In the genomic region with DNA sequence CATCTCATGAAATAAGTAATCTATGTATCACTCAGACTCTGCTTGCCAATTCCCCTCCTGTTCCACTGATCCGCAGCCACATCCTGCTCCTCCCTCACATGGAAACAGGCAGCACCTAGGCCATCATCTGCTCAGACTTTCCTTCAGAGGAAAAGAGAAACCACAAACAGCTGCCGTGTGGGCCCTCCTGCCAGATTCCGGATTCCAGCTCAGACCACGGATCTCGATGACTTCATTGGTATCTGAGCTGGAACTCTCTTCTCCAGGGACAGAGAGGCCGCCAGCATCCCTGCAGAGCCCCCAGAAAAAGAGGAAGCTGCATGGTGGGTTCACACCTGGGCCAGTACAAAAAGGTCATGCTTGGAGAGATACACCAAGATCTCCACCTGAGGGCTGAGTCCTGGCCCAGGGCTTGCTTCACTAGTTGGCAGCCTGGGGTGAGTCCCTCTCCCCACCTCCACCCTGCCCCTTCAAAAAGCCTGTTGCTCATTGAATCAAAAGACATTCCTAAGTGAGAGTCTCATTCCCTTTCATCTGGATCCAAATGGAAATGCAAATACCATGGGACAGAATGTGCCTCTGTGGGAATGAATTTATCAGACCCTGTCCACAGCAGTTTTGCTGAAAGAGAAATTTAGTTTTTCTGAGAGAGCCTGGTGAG, we compare ENCODE assay signal across 8 cellular contexts. TPM values are rescaled to one million over a fixed set of nuclear protein-coding genes. Genes with fewer than 3 reads are reported as not detected.
DNase-seq lines count a peak whose midpoint lies in the region; ATAC-seq, FAIRE-seq and TF ChIP-seq lines count a peak whose summit lies in the region.

No MANE protein-coding gene starts in this region.

- H3K14ac ChIP-seq in trophoblast cell (ENCODE audit: low read length), result no peak overlapping the region

- H3K9me1 ChIP-seq in K562 (ENCODE audit: control insufficient read depth, insufficient read depth, low read length), result no peaks in the 10 kb centered on the region

- no peaks in the 10 kb centered on the region for H4K20me1 ChIP-seq in K562 (replicated peaks; ENCODE audit: control insufficient read depth, insufficient read depth, low read length)

- H2BK5ac ChIP-seq in trophoblast cell (ENCODE audit: low read depth, low read length, poor library complexity), result no peak overlapping the region

- 0 out of 4 replicates have a peak overlapping the region, but pooled peaks of 1 of the 2 experiments have one; percentile 17 for H3K4me3 ChIP-seq in Panc1 (ENCODE audit: low read depth in 2 of 2, low read length in 2 of 2)
- no peak overlapping the region for H3K4me3 ChIP-seq in K562
- H3K4me3 ChIP-seq in trophoblast cell (ENCODE audit: low read depth, low read length), result no peak overlapping the region
- H3K4me3 ChIP-seq in esophagus muscularis mucosa, result no peak overlapping the region

- no peak for FAIRE-seq in K562 (lab: Jason Lieb, UNC)

- no peak overlapping the region for H4K8ac ChIP-seq in trophoblast cell (ENCODE audit: low read depth, low read length)

- POLR2A ChIA-PET in Panc1 (lab: Charles Lee), result interaction anchor here (0.5 kb wide), 1 partner anchor 80 kb away, joined by 4 read pairs; no protein-coding TSS in a partner anchor
- POLR2A ChIA-PET in K562 (lab: Yijun Ruan, JAX), result interaction anchor here (0.7 to 2.3 kb wide), 4 partner anchors 9 to 135 kb away, joined by 4 to 6 read pairs (median 4); no protein-coding TSS in a partner anchor

- peaks cover 5% of the 10 kb centered on the region for H3K79me1 ChIP-seq in trophoblast cell (ENCODE audit: low read length)

- TF ChIP-seq CTCF in Panc1 (IDR thresholded peaks at IDR 0.05) (no peak), K562 (IDR thresholded peaks at IDR 0.05 in 2 of 3, conservative IDR thresholded peaks at IDR 0.05 in 1 of 3; ENCODE audit: insufficient read depth in 2 of 3, low read depth in 1 of 3, low read length in 3 of 3) (no peak), esophagus muscularis mucosa (IDR thresholded peaks at IDR 0.05) (no peak)

- no peak overlapping the region for H3K23ac ChIP-seq in trophoblast cell (ENCODE audit: low read length)

- no peak overlapping the region for H3K4me2 ChIP-seq in K562 (ENCODE audit: insufficient read depth, low read length)
- H3K4me2 ChIP-seq in trophoblast cell (ENCODE audit: low read length), result no peak overlapping the region

- no peaks in the 10 kb centered on the region for H3K27me3 ChIP-seq in Panc1 (ENCODE audit: control insufficient read depth, insufficient read depth, low read length)
- H3K27me3 ChIP-seq in K562 (ENCODE audit: control insufficient read depth in 2 of 2, insufficient read depth in 2 of 2, low read length in 2 of 2), result no peaks in the 10 kb centered on the region
- H3K27me3 ChIP-seq in trophoblast cell (ENCODE audit: insufficient read depth, low read length), result no peaks in the 10 kb centered on the region
- peaks cover 0 to 8% (median 0%) of the 10 kb centered on the region in 4 donors for H3K27me3 ChIP-seq in esophagus muscularis mucosa

- TF ChIP-seq RAD21 in K562 (CRISPR knock-in tag; conservative IDR thresholded peaks at IDR 0.05 in 1 of 2, IDR thresholded peaks at IDR 0.05 in 1 of 2), result no peak

- H3K9ac ChIP-seq in K562 (ENCODE audit: insufficient read depth in 1 of 2, low read depth in 2 of 2, low read length in 2 of 2) (peak overlapping the region in 1 of 2 experiments; percentile 16; a peak in 1 of 4 replicates), trophoblast cell (ENCODE audit: low read length) (no peak overlapping the region)

- 15% methylated on average over 6 of the region's 6 CpGs for WGBS in K562 (ENCODE audit: insufficient coverage, low coverage, missing lambda C conversion rate)
- no CpG with 5 or more reads among the region's 6 CpGs for WGBS in trophoblast cell (ENCODE audit: extremely low coverage, insufficient coverage, insufficient read length)
- WGBS in esophagus muscularis mucosa, result 41% methylated on average over 6 of the region's 6 CpGs

- H3K36me3 ChIP-seq in Panc1 (ENCODE audit: control insufficient read depth, insufficient read depth, low read length) (no peaks in the 10 kb centered on the region), K562 (ENCODE audit: control insufficient read depth, insufficient read depth, low read length) (no peaks in the 10 kb centered on the region), trophoblast cell (ENCODE audit: control insufficient read depth in 1 of 2, insufficient read depth in 2 of 2, low read length in 2 of 2) (no peaks in the 10 kb centered on the region), esophagus muscularis mucosa (no peaks in the 10 kb centered on the region)

- intact Hi-C loops in Panc1 (cut with micrococcal nuclease; ENCODE audit: unreplicated experiment), result no loop called here
- intact Hi-C loops in K562 (cut with micrococcal nuclease), result loop anchor here (10.0 kb wide), 1 partner anchor 269 kb away; no protein-coding TSS in a partner anchor
- intact Hi-C loops in esophagus muscularis mucosa (cut with DNase I), result no loop called here

- no peak overlapping the region for H4K12ac ChIP-seq in trophoblast cell (ENCODE audit: low read depth, low read length)

- no peak overlapping the region for H4K91ac ChIP-seq in trophoblast cell (ENCODE audit: low read depth, low read length)

- CTCF ChIA-PET in Panc1 (lab: Charles Lee), result interaction anchor here (0.6 to 1.1 kb wide), 2 partner anchors 9 to 224 kb away, joined by 3 to 6 read pairs; no protein-coding TSS in a partner anchor
- CTCF ChIA-PET in K562 (lab: Yijun Ruan, JAX; ENCODE audit: low intra/inter-chr PET ratio), result no interaction called here

- BruUV-seq in Panc1 (replicated peaks; lab: Mats Ljungman, UMichigan) (no TSS peak), K562 (replicated peaks; lab: Mats Ljungman, UMichigan) (no TSS peak)

- ATAC-seq in Panc1 (peak; percentile 87), K562 (peak; percentile 15; the same call in 2 of the 3 replicates), GM21526 (IDR thresholded peaks at IDR 0.05; ENCODE audit: low FRiP score, unreplicated experiment) (no peak)

- H2AK5ac ChIP-seq in trophoblast cell (ENCODE audit: low read length), result no peak overlapping the region

- no peak overlapping the region for H3K18ac ChIP-seq in trophoblast cell (ENCODE audit: low read length)

- no peak overlapping the region for H3K4ac ChIP-seq in trophoblast cell (ENCODE audit: low read depth, low read length)

- H2AFZ ChIP-seq in K562 (ENCODE audit: low read depth, low read length) (no peak overlapping the region; the same call in 1 of the 2 replicates), trophoblast cell (ENCODE audit: insufficient read depth, low read length, poor library complexity) (no peak overlapping the region)

- H3K4me1 ChIP-seq in Panc1 (ENCODE audit: control insufficient read depth, insufficient read depth, low read length) (peaks cover 24% of the 10 kb centered on the region), K562 (replicated peaks in 1 of 2; ENCODE audit: control insufficient read depth in 2 of 2, insufficient read depth in 2 of 2, low read length in 2 of 2) (peaks cover 5 to 49% of the 10 kb centered on the region in 2 experiments; a peak in 4 of 5 replicates), trophoblast cell (ENCODE audit: control insufficient read depth in 1 of 2, insufficient read depth in 2 of 2, low read length in 2 of 2) (peaks cover 21 to 23% of the 10 kb centered on the region in 2 experiments), esophagus muscularis mucosa (peaks cover 0 to 11% (median 9%) of the 10 kb centered on the region in 4 donors)

- H3K27ac ChIP-seq in Panc1 (ENCODE audit: low read length) (peak overlapping the region; percentile 70), K562 (ENCODE audit: extremely low read depth, low read depth, low read length) (no peak overlapping the region), trophoblast cell (ENCODE audit: low read depth, low read length) (no peak overlapping the region), esophagus muscularis mucosa (replicated peaks in 1 of 4) (no peak overlapping the region)

- no peak for TF ChIP-seq POLR2A in K562 (conservative IDR thresholded peaks at IDR 0.05)
- TF ChIP-seq POLR2A in esophagus muscularis mucosa (IDR thresholded peaks at IDR 0.05; ENCODE audit: low read depth), result no peak

- peak; percentile 31 for DNase-seq in activated naive CD4-positive, alpha-beta T cell treated with Interleukin-2 at 50 U/mL for 16 hours
- no peak for DNase-seq in activated naive CD4-positive, alpha-beta T cell (lab: John Stamatoyannopoulos, UW)
- DNase-seq in Panc1 (ENCODE audit: low read depth, low spot score) (no peak), K562 (ENCODE audit: extremely low read depth in 1 of 4, low spot score in 3 of 4) (peak in 3 of 4 experiments; percentile 25 to 56 (median 27)), trophoblast cell (peak; percentile 25 to 53), esophagus muscularis mucosa (ENCODE audit: extremely low spot score) (no peak), medulla oblongata (ENCODE audit: extremely low spot score) (no peak)

- in situ Hi-C loops in Panc1 (cut with HindIII; ENCODE audit: low pct_unique_long_range_greater_than_20kb, low sequenced_read_pairs), result no loop called here
- in situ Hi-C loops in K562 (cut with MboI), result no loop called here

- no peak overlapping the region for H2BK12ac ChIP-seq in trophoblast cell (ENCODE audit: low read length)

- TF ChIP-seq EP300 in K562 (IDR thresholded peaks at IDR 0.05; ENCODE audit: low read length) (peak; percentile 20; the same call in 1 of the 2 replicates), esophagus muscularis mucosa (IDR thresholded peaks at IDR 0.05) (no peak)

- H3K9me3 ChIP-seq in Panc1 (ENCODE audit: control insufficient read depth, insufficient read depth, low read depth, low read length) (no peaks in the 10 kb centered on the region), K562 (replicated peaks; ENCODE audit: control insufficient read depth, insufficient read depth, low read depth, low read length) (no peaks in the 10 kb centered on the region), trophoblast cell (ENCODE audit: insufficient read depth, low read depth, low read length) (no peaks in the 10 kb centered on the region), esophagus muscularis mucosa (no peaks in the 10 kb centered on the region)

- H3K79me2 ChIP-seq in K562 (ENCODE audit: control insufficient read depth, insufficient read depth, low read length) (no peaks in the 10 kb centered on the region), trophoblast cell (ENCODE audit: control insufficient read depth, insufficient read depth, low read length, poor library complexity) (no peaks in the 10 kb centered on the region)

- H2BK120ac ChIP-seq in trophoblast cell (ENCODE audit: insufficient read depth, low read length, poor library complexity), result no peak overlapping the region

RNA-seq across cellular contexts. Expression of gene HOXB1, which starts 47.2 kb away (rescaled TPM):
- total RNA-seq in Panc1 (2021; ENCODE audit: unreplicated experiment) (not detected), K562 (2014; rRNA removed) (not detected in 2 replicates), K562 (2014; rRNA removed; fragmentation: Illumina TruSeq; extraction: Trizol) (not detected in 2 replicates), K562 (2015; rRNA removed; fragmentation: Illumina TruSeq; extraction: Trizol) (not detected in 2 replicates), K562 (2021) (not detected in 2 replicates), esophagus muscularis mucosa (not detected)
- not detected for polyA plus RNA-seq in Panc1 (2012; ENCODE audit: insufficient read length)
- total RNA-seq in K562 (2011; cell fraction: chromatin; rRNA removed; ENCODE audit: low replicate concordance), result not detected in 2 replicates
- total RNA-seq in K562 (2011; cell fraction: nucleolus; rRNA removed), result not detected in 2 replicates
- total RNA-seq in K562 (2011; cell fraction: nucleoplasm; rRNA removed), result not detected in 2 replicates
- polyA plus RNA-seq in K562 (2011; rRNA removed) (0.04 TPM in 1 of 2 replicates, not detected in the other), K562 (2014; fragmentation: Illumina TruSeq; extraction: Trizol) (not detected in 2 replicates), K562 (2014; fragmentation: Nextera tagmentation; extraction: Ambion mirVana) (not detected), K562 (2014; rRNA removed) (not detected in 2 replicates)
- polyA plus RNA-seq in K562 (2011; cell fraction: cytosol; rRNA removed), result not detected in 2 replicates
- not detected in 2 replicates for polyA plus RNA-seq in K562 (2011; cell fraction: nucleus; rRNA removed)
- not detected in 2 replicates for polyA plus RNA-seq in K562 (2012)
- polyA minus RNA-seq in K562 (2011; rRNA and poly(A)+ RNA removed), result not detected in 2 replicates
- not detected in 2 replicates for polyA minus RNA-seq in K562 (2011; cell fraction: cytosol; rRNA and poly(A)+ RNA removed)
- polyA minus RNA-seq in K562 (2011; cell fraction: nucleus; rRNA and poly(A)+ RNA removed), result not detected in 2 replicates
- polyA plus RNA-seq in trophoblast cell (2013), result 0.04 and 0.06 TPM in 2 replicates

RNA-seq across cellular contexts. Expression of gene SKAP1, which starts 53.6 kb away (rescaled TPM):
- total RNA-seq in Panc1 (2021; ENCODE audit: unreplicated experiment), result 0.90 TPM
- polyA plus RNA-seq in Panc1 (2012; ENCODE audit: insufficient read length), result 1.4 TPM
- total RNA-seq in K562 (2011; cell fraction: chromatin; rRNA removed; ENCODE audit: low replicate concordance), result not detected in 2 replicates
- not detected in 2 replicates for total RNA-seq in K562 (2011; cell fraction: nucleolus; rRNA removed)
- not detected in 2 replicates for total RNA-seq in K562 (2011; cell fraction: nucleoplasm; rRNA removed)
- total RNA-seq in K562 (2014; rRNA removed), result not detected in 2 replicates
- total RNA-seq in K562 (2014; rRNA removed; fragmentation: Illumina TruSeq; extraction: Trizol), result not detected in 2 replicates
- total RNA-seq in K562 (2015; rRNA removed; fragmentation: Illumina TruSeq; extraction: Trizol), result 0.22 TPM in 1 of 2 replicates, not detected in the other
- total RNA-seq in K562 (2021), result not detected in 2 replicates
- polyA plus RNA-seq in K562 (2011; rRNA removed), result not detected in 2 replicates
- polyA plus RNA-seq in K562 (2011; cell fraction: cytosol; rRNA removed), result not detected in 2 replicates
- not detected in 2 replicates for polyA plus RNA-seq in K562 (2011; cell fraction: nucleus; rRNA removed)
- 0.08 and 0.09 TPM in 2 replicates for polyA plus RNA-seq in K562 (2012)
- 0.10 TPM in 1 of 2 replicates, not detected in the other for polyA plus RNA-seq in K562 (2014; fragmentation: Illumina TruSeq; extraction: Trizol)
- under 1 TPM; 0.06 to 0.07 TPM for polyA plus RNA-seq in K562 (2014; fragmentation: Nextera tagmentation; extraction: Ambion mirVana)
- polyA plus RNA-seq in K562 (2014; rRNA removed), result 0.80 TPM in 1 of 2 replicates, not detected in the other
- not detected in 2 replicates for polyA minus RNA-seq in K562 (2011; rRNA and poly(A)+ RNA removed)
- polyA minus RNA-seq in K562 (2011; cell fraction: cytosol; rRNA and poly(A)+ RNA removed), result not detected in 2 replicates
- not detected in 2 replicates for polyA minus RNA-seq in K562 (2011; cell fraction: nucleus; rRNA and poly(A)+ RNA removed)
- polyA plus RNA-seq in trophoblast cell (2013), result not detected in 2 replicates
- total RNA-seq in esophagus muscularis mucosa, result 1 to 10 TPM; 1.1 to 1.7 (median 1.2) TPM

Comparison
In these comparisons a context has a peak if more than half of its experiments do, and no peak if none do; other contexts are left out.
1. DNase-seq: peak in activated naive CD4-positive, alpha-beta T cell treated with Interleukin-2 at 50 U/mL for 16 hours (single experiment), K562 (3 of 4) and trophoblast cell (2 of 2); none in activated naive CD4-positive, alpha-beta T cell (0 of 4), Panc1 (single experiment), esophagus muscularis mucosa (single experiment) and medulla oblongata (single experiment).